In the genomic region with DNA sequence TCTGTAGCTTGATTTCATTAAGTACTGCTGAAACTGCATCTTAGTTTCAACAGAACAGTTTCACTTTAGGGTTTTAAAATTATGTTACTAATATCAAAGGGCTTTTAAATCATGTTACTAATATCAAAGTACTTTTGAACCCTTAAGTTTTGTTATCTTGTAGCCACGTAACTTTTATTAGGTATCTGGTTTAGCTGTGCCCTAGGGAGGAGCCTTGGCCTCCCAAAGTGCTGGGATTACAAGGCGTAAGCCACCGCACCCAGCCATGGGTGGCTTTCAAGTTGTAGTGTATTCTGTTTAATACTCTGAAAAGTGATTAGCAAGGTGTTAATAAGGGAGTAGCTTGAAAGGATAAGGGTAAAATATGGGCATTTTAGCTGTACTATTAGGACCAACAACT, we compare ENCODE assay signal across 9 cellular contexts. TPM values are rescaled to one million over a fixed set of nuclear protein-coding genes. Genes with fewer than 3 reads are reported as not detected.
DNase-seq lines count a peak whose midpoint lies in the region; ATAC-seq and TF ChIP-seq lines count a peak whose summit lies in the region.
"Had no signal": no experiment of that assay in that cellular context is flagged by ENCODE, and none has a peak within 500 bp of the region (broad histone marks: within the 10 kb centered on the region; RNA-seq: fewer than 3 reads in every experiment).

No MANE protein-coding gene starts in this region.

- no peaks in the 10 kb centered on the region for H3K9me3 Mint-ChIP-seq in activated CD8-positive, alpha-beta T cell treated with anti-CD3 and anti-CD28 coated beads for 36 hours

- no peak for TF ChIP-seq CTCF in activated CD8-positive, alpha-beta T cell treated with anti-CD3 and anti-CD28 coated beads for 36 hours (IDR thresholded peaks at IDR 0.05)
- no peak for TF ChIP-seq CTCF in hepatocyte (IDR thresholded peaks at IDR 0.05; ENCODE audit: poor library complexity)
- TF ChIP-seq CTCF in spleen (IDR thresholded peaks at IDR 0.05 in 8 of 11, conservative IDR thresholded peaks at IDR 0.05 in 3 of 11), result no peak

- H3K27ac ChIP-seq in hepatocyte, result peak overlapping the region; percentile 24
- H3K27ac ChIP-seq in spleen, result peak overlapping the region in 2 of 8 donors; percentile 15 to 97

- H3K9me2 ChIP-seq in hepatocyte (replicated peaks; ENCODE audit: insufficient read depth), result no peaks in the 10 kb centered on the region

- peak; percentile 47 for DNase-seq in NCI-H82 (lab: John Stamatoyannopoulos, UW)
- no peak for DNase-seq in NCI-H82 treated with DMSO at 0.1 percent for 48 hours (lab: John Stamatoyannopoulos, UW; ENCODE audit: unreplicated experiment)
- no peak for DNase-seq in activated CD8-positive, alpha-beta T cell treated with anti-CD3 and anti-CD28 coated beads for 36 hours
- no peak for DNase-seq in hepatocyte (ENCODE audit: low spot score)
- DNase-seq in spleen, result peak; percentile 41
- no peak for DNase-seq in NCI-H1436 (lab: John Stamatoyannopoulos, UW)
- no peak for DNase-seq in ACHN
- DNase-seq: stimulated activated naive CD4-positive, alpha-beta T cell had no signal

- H3K27me3 ChIP-seq in hepatocyte (no peaks in the 10 kb centered on the region), spleen (replicated peaks in 1 of 7) (no peaks in the 10 kb centered on the region)

- peak overlapping the region; percentile 100 for H3K4me3 Mint-ChIP-seq in activated CD8-positive, alpha-beta T cell treated with anti-CD3 and anti-CD28 coated beads for 36 hours

- H3K4me1 Mint-ChIP-seq in activated CD8-positive, alpha-beta T cell treated with anti-CD3 and anti-CD28 coated beads for 36 hours (ENCODE audit: low read depth), result peaks cover 26% of the 10 kb centered on the region

- POLR2A ChIA-PET in activated CD8-positive, alpha-beta T cell treated with anti-CD3 and anti-CD28 coated beads for 36 hours (lab: Charles Lee), result interaction anchor here (0.6 to 3.3 kb wide), 6 partner anchors 13 to 295 kb away, joined by 3 to 23 read pairs (median 4); a partner anchor contains a TSS

- H3K9me3 ChIP-seq in hepatocyte (ENCODE audit: low read depth) (no peaks in the 10 kb centered on the region), spleen (no peaks in the 10 kb centered on the region)

- ATAC-seq in activated CD8-positive, alpha-beta T cell treated with anti-CD3 and anti-CD28 coated beads for 36 hours, result no peak
- ATAC-seq in GM21717 (IDR thresholded peaks at IDR 0.05; ENCODE audit: unreplicated experiment), result no peak

- TF ChIP-seq POLR2A in spleen (IDR thresholded peaks at IDR 0.05), result no peak

- H3K27ac Mint-ChIP-seq in activated CD8-positive, alpha-beta T cell treated with anti-CD3 and anti-CD28 coated beads for 36 hours, result peak overlapping the region; percentile 49

- H3K4me3 ChIP-seq in hepatocyte (peak overlapping the region; percentile 59), spleen (peak overlapping the region in 5 of 8 donors; percentile 64 to 87 (median 73))

- peaks cover 1% of the 10 kb centered on the region for H3K27me3 Mint-ChIP-seq in activated CD8-positive, alpha-beta T cell treated with anti-CD3 and anti-CD28 coated beads for 36 hours

- CTCF ChIA-PET in activated CD8-positive, alpha-beta T cell treated with anti-CD3 and anti-CD28 coated beads for 36 hours (lab: Charles Lee), result interaction anchor here (0.8 to 3.5 kb wide), 3 partner anchors 122 to 295 kb away, joined by 3 to 18 read pairs (median 18); a partner anchor contains a TSS

- intact Hi-C loops in activated CD8-positive, alpha-beta T cell treated with anti-CD3 and anti-CD28 coated beads for 36 hours (cut with micrococcal nuclease), result no loop called here
- intact Hi-C loops in spleen (cut with DNase I; ENCODE audit: low total_unique reads), result loop anchor here (5.0 kb wide), 1 partner anchor 125 kb away; no protein-coding TSS in a partner anchor

- WGBS in hepatocyte (ENCODE audit: low lambda C conversion rate, missing lambda C conversion rate), result 35% methylated on average over 3 of the region's 3 CpGs
- 60 to 83% (median 72%) methylated on average over 3 of the region's 3 CpGs for WGBS in spleen, 5 donors

- in situ Hi-C loops in ACHN (cut with HindIII; ENCODE audit: low pct_ligation_motif_present, low pct_unique_long_range_greater_than_20kb, low sequenced_read_pairs), result no loop called here

- H3K79me2 ChIP-seq in hepatocyte, result peaks cover 56% of the 10 kb centered on the region

- peaks cover 43% of the 10 kb centered on the region for H4K20me1 ChIP-seq in hepatocyte (ENCODE audit: insufficient read depth, poor library complexity, severe bottlenecking)

- peaks cover 24% of the 10 kb centered on the region for H3K36me3 Mint-ChIP-seq in activated CD8-positive, alpha-beta T cell treated with anti-CD3 and anti-CD28 coated beads for 36 hours (ENCODE audit: low read depth)

- peak overlapping the region; percentile 84 for H3K4me2 ChIP-seq in hepatocyte

- H3K4me1 ChIP-seq in hepatocyte (ENCODE audit: insufficient read depth), result no peaks in the 10 kb centered on the region
- peaks cover 17 to 64% (median 41%) of the 10 kb centered on the region in 6 donors for H3K4me1 ChIP-seq in spleen

- H3K36me3 ChIP-seq in hepatocyte (replicated peaks; ENCODE audit: insufficient read depth, low read depth) (no peaks in the 10 kb centered on the region), spleen (peaks cover 6 to 41% (median 33%) of the 10 kb centered on the region in 6 donors)

- H2AFZ ChIP-seq in hepatocyte, result no peak overlapping the region

RNA-seq across cellular contexts. Expression of a gene that starts 2.0 kb away (rescaled TPM):
- total RNA-seq in activated CD8-positive, alpha-beta T cell treated with anti-CD3 and anti-CD28 coated beads for 36 hours, result 10 to 100 TPM; 31.0 to 34.0 TPM
- total RNA-seq in hepatocyte (35.5 and 51.5 TPM in 2 replicates), spleen (10 to 100 TPM; 36.9 to 58.5 (median 41.3) TPM)
- polyA plus RNA-seq in hepatocyte (22.4 and 24.7 TPM in 2 replicates), spleen (10 to 100 TPM in 1 of 3 donors, 1 to 10 TPM in 2; 7.8 to 12.2 (median 8.3) TPM)

RNA-seq across cellular contexts. Expression of a gene that starts 55.4 kb away (rescaled TPM):
- 10 to 100 TPM; 14.5 to 20.0 TPM for total RNA-seq in activated CD8-positive, alpha-beta T cell treated with anti-CD3 and anti-CD28 coated beads for 36 hours
- 6.2 and 7.1 TPM in 2 replicates for total RNA-seq in hepatocyte
- polyA plus RNA-seq in hepatocyte, result 6.3 and 7.7 TPM in 2 replicates
- total RNA-seq in spleen, result 10 to 100 TPM; 15.6 to 34.3 (median 22.4) TPM
- 10 to 100 TPM in 1 of 3 donors, 1 to 10 TPM in 2; 6.4 to 11.7 (median 8.7) TPM for polyA plus RNA-seq in spleen

Comparison
In these comparisons a context has a peak if more than half of its experiments do, and no peak if none do; other contexts are left out.
1. DNase-seq: peak in NCI-H82 (single experiment) and spleen (single experiment); none in NCI-H82 treated with DMSO at 0.1 percent for 48 hours (single experiment), activated CD8-positive, alpha-beta T cell treated with anti-CD3 and anti-CD28 coated beads for 36 hours (single experiment), hepatocyte (single experiment), NCI-H1436 (single experiment) and ACHN (single experiment).